Comparison of ENCODE assay signal across 11 cellular contexts in the genomic region with DNA sequence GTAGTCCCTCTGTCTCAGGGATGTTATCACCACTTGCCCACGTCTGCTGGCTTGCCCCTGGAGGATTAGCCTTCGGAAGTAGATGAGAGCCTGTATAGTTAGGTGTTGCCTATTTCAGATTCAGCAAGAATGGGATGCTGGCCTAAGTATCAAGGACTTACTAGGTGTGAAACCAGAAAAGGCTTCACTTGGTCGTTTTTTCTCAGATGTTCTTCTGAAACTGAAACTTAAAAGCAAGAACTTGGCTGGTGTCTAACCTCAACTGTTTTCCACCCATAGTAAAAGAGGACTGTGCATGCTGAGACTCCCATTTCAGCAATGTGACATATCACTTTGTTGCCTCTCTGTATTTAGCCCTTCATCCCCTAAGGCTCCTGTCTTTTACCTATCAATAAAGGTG.
DNase-seq lines count a peak whose midpoint lies in the region; ATAC-seq and TF ChIP-seq lines count a peak whose summit lies in the region.
"Had no signal": no experiment of that assay in that cellular context is flagged by ENCODE, and none has a peak within 500 bp of the region (broad histone marks: within the 10 kb centered on the region; RNA-seq: fewer than 3 reads in every experiment).

No MANE protein-coding gene starts in this region.

- H3K36me3 Mint-ChIP-seq in natural killer cell treated with Interleukin-12 subunit alpha and Interleukin-12 subunit beta and Interleukin-15 and Interleukin-18, amount 100 ng/mL, for 72 hours = no peaks in the 10 kb centered on the region
- H3K36me3 Mint-ChIP-seq in glutamatergic neuron (ENCODE audit: unreplicated experiment) = peaks cover 4% of the 10 kb centered on the region

- no peak overlapping the region for H3K27ac Mint-ChIP-seq in natural killer cell treated with Interleukin-12 subunit alpha and Interleukin-12 subunit beta and Interleukin-15 and Interleukin-18, amount 100 ng/mL, for 72 hours
- H3K27ac Mint-ChIP-seq in glutamatergic neuron (ENCODE audit: unreplicated experiment) = no peak overlapping the region

- no peaks in the 10 kb centered on the region for H3K27me3 Mint-ChIP-seq in natural killer cell treated with Interleukin-12 subunit alpha and Interleukin-12 subunit beta and Interleukin-15 and Interleukin-18, amount 100 ng/mL, for 72 hours
- peaks cover 2% of the 10 kb centered on the region for H3K27me3 Mint-ChIP-seq in glutamatergic neuron (ENCODE audit: unreplicated experiment)

- DNase-seq in natural killer cell treated with Interleukin-12 subunit alpha and Interleukin-12 subunit beta and Interleukin-15 and Interleukin-18, amount 100 ng/mL, for 72 hours (ENCODE audit: low spot score) = no peak
- DNase-seq in glutamatergic neuron = no peak
- no peak for DNase-seq in activated CD8-positive, alpha-beta memory T cell treated with anti-CD3 and anti-CD28 coated beads for 24 hours
- DNase-seq in NCI-H1048 (lab: John Stamatoyannopoulos, UW) = no peak
- no peak for DNase-seq in NCI-H524 treated with DMSO at 0.1 percent for 48 hours (lab: John Stamatoyannopoulos, UW)
- DNase-seq: activated naive CD4-positive, alpha-beta T cell treated with anti-CD3 and anti-CD28 coated beads, Interleukin-2, amount 50 U/mL, for 16 hours; dorsolateral prefrontal cortex had no signal

- peak overlapping the region; percentile 40 for H3K4me3 Mint-ChIP-seq in natural killer cell treated with Interleukin-12 subunit alpha and Interleukin-12 subunit beta and Interleukin-15 and Interleukin-18, amount 100 ng/mL, for 72 hours
- H3K4me3 Mint-ChIP-seq in glutamatergic neuron (ENCODE audit: unreplicated experiment) = no peak overlapping the region

- peaks cover 13 to 19% of the 10 kb centered on the region in 2 donors for H3K4me1 Mint-ChIP-seq in natural killer cell treated with Interleukin-12 subunit alpha and Interleukin-12 subunit beta and Interleukin-15 and Interleukin-18, amount 100 ng/mL, for 72 hours (ENCODE audit: low read depth in 2 of 2)
- H3K4me1 Mint-ChIP-seq in glutamatergic neuron (ENCODE audit: low read depth, unreplicated experiment) = no peaks in the 10 kb centered on the region

- TF ChIP-seq CTCF in glutamatergic neuron (IDR thresholded peaks at IDR 0.05; ENCODE audit: partially characterized antibody, unreplicated experiment) = no peak

- peak; percentile 99 for ATAC-seq in GM18909 (IDR thresholded peaks at IDR 0.05; ENCODE audit: poor library complexity, unreplicated experiment)
- peak; percentile 100 for ATAC-seq in GM21723 (IDR thresholded peaks at IDR 0.05; ENCODE audit: unreplicated experiment)
- peak; percentile 100 for ATAC-seq in HG03196 (IDR thresholded peaks at IDR 0.05; ENCODE audit: unreplicated experiment)
- ATAC-seq in natural killer cell treated with Interleukin-12 subunit alpha and Interleukin-12 subunit beta and Interleukin-15 and Interleukin-18, amount 100 ng/mL, for 72 hours = peak; percentile 71 to 95
- ATAC-seq: activated CD4-positive, CD25-positive, alpha-beta regulatory T cell treated with anti-CD3 and anti-CD28 coated beads, Interleukin-2, amount 50 U/mL, for 24 hours had no signal

- H3K9me3 Mint-ChIP-seq in natural killer cell treated with Interleukin-12 subunit alpha and Interleukin-12 subunit beta and Interleukin-15 and Interleukin-18, amount 100 ng/mL, for 72 hours = peaks cover 4% of the 10 kb centered on the region
- H3K9me3 Mint-ChIP-seq in glutamatergic neuron (ENCODE audit: unreplicated experiment) = peaks cover 1% of the 10 kb centered on the region
